ENCODE assay signal across 39 cellular contexts in genomic region chr6:23927935-23928334, GRCh38.
"Had no signal": no experiment of that assay in that cellular context is flagged by ENCODE, and none has a peak within 500 bp of the region (broad histone marks: within the 10 kb centered on the region; RNA-seq: fewer than 3 reads in every experiment).

No MANE protein-coding gene starts in this region.

- H3K4me3 ChIP-seq: adrenal gland, body of pancreas, breast epithelium, cardiac muscle cell had no signal

- H3K36me3 ChIP-seq: adrenal gland, brain microvascular endothelial cell, breast epithelium, cardiac muscle cell had no signal

- H3K27me3 ChIP-seq: adrenal gland, body of pancreas, brain microvascular endothelial cell, breast epithelium had no signal

- H3K4me1 Mint-ChIP-seq: activated B cell treated with CpG ODN at 0.5 μM for 24 hours; activated CD4-positive, alpha-beta T cell treated with anti-CD3 and anti-CD28 coated beads, Interleukin-2, amount 10 ng/mL, durations not matched to agents 7 days and 5 days; activated naive CD8-positive, alpha-beta T cell treated with anti-CD3 and anti-CD28 coated beads for 36 hours; activated T-helper 17 cell treated with anti-CD3 and anti-CD28 coated beads, Interleukin-2, amount 50 U/mL, for 72 hours; central memory CD8-positive, alpha-beta T cell had no signal

- ATAC-seq: activated CD8-positive, alpha-beta T cell treated with anti-CD3 and anti-CD28 coated beads for 36 hours; activated T-cell treated with anti-CD3 and anti-CD28 coated beads, Interleukin-2, amount 50 U/mL, for 4 hours; activated T-cell treated with anti-CD3 and anti-CD28 coated beads, Interleukin-2, amount 50 U/mL, for 72 hours; activated T-helper 17 cell treated with anti-CD3 and anti-CD28 coated beads, Interleukin-2, amount 50 U/mL, for 72 hours; body of pancreas had no signal

- H3K9me3 Mint-ChIP-seq: activated CD4-positive, alpha-beta T cell treated with anti-CD3 and anti-CD28 coated beads, Interleukin-2, amount 10 ng/mL, durations not matched to agents 7 days and 5 days; activated naive CD8-positive, alpha-beta T cell treated with anti-CD3 and anti-CD28 coated beads for 36 hours; activated T-cell treated with anti-CD3 and anti-CD28 coated beads, Interleukin-2, amount 50 U/mL, for 4 hours; activated T-helper 17 cell treated with anti-CD3 and anti-CD28 coated beads, Interleukin-2, amount 50 U/mL, for 72 hours; T-helper 1 cell treated with Interleukin-12 subunit alpha and Interleukin-12 subunit beta and Interleukin-4 antibody, amounts not matched to agents 30 μg/mL and 1 μg/mL, for 36 hours had no signal

- DNase-seq: activated B cell treated with CpG ODN at 0.5 μM for 24 hours; activated CD4-positive, alpha-beta memory T cell treated with anti-CD3 and anti-CD28 coated beads for 36 hours; activated CD4-positive, alpha-beta T cell treated with anti-CD3 and anti-CD28 coated beads for 48 hours; activated CD4-positive, alpha-beta T cell treated with anti-CD3 and anti-CD28 coated beads, Interleukin-2, amount 10 ng/mL, durations not matched to agents 7 days and 5 days; activated CD4-positive, alpha-beta T cell treated with anti-CD3 and anti-CD28 coated beads, Interleukin-2, amount 50 U/mL, for 4 hours; activated CD4-positive, CD25-positive, alpha-beta regulatory T cell treated with anti-CD3 and anti-CD28 coated beads, Interleukin-2, amount 50 U/mL, for 72 hours; activated CD8-positive, alpha-beta memory T cell treated with anti-CD3 and anti-CD28 coated beads, Interleukin-2, amount 50 U/mL, for 4 hours; activated CD8-positive, alpha-beta T cell treated with anti-CD3 and anti-CD28 coated beads for 36 hours; activated effector memory CD4-positive, alpha-beta T cell treated with anti-CD3 and anti-CD28 coated beads, Interleukin-2, amount 50 U/mL, for 16 hours; activated gamma-delta T cell treated with Interleukin-2 at 50 U/mL for 16 hours; activated naive CD4-positive, alpha-beta T cell; activated naive CD4-positive, alpha-beta T cell treated with anti-CD3 and anti-CD28 coated beads for 36 hours; activated naive CD4-positive, alpha-beta T cell treated with anti-CD3 and anti-CD28 coated beads, Interleukin-2, amount 50 U/mL, for 16 hours; activated naive CD8-positive, alpha-beta T cell treated with anti-CD3 and anti-CD28 coated beads for 36 hours; activated T-cell treated with anti-CD3 and anti-CD28 coated beads for 4 hours; activated T-cell treated with anti-CD3 and anti-CD28 coated beads, Interleukin-2, amount 50 U/mL, for 1 hour; activated T-cell treated with anti-CD3 and anti-CD28 coated beads, Interleukin-2, amount 50 U/mL, for 4 hours; activated T-cell treated with anti-CD3 and anti-CD28 coated beads, Interleukin-2, amount 50 U/mL, for 72 hours; adrenal gland; amniotic stem cell; aorta; body of pancreas; brain microvascular endothelial cell; caudate nucleus; cerebellar nuclear complex; T-helper 1 cell; T-helper 2 cell; T-helper 9 cell had no signal

- H3K36me3 Mint-ChIP-seq: activated CD4-positive, alpha-beta memory T cell treated with anti-CD3 and anti-CD28 coated beads for 36 hours; activated naive CD4-positive, alpha-beta T cell treated with anti-CD3 and anti-CD28 coated beads, Interleukin-2, amount 50 U/mL, for 72 hours; activated naive CD8-positive, alpha-beta T cell treated with anti-CD3 and anti-CD28 coated beads for 36 hours had no signal

- H3K4me1 ChIP-seq: adrenal gland, body of pancreas, breast epithelium had no signal

- H3K27me3 Mint-ChIP-seq: activated B cell treated with CpG ODN at 0.5 μM for 24 hours; activated CD4-positive, alpha-beta memory T cell treated with anti-CD3 and anti-CD28 coated beads for 36 hours; activated CD4-positive, alpha-beta T cell treated with anti-CD3 and anti-CD28 coated beads, Interleukin-2, amount 10 ng/mL, durations not matched to agents 7 days and 5 days; activated CD8-positive, alpha-beta T cell treated with anti-CD3 and anti-CD28 coated beads for 36 hours; activated naive CD8-positive, alpha-beta T cell treated with anti-CD3 and anti-CD28 coated beads for 36 hours; activated T-helper 17 cell treated with anti-CD3 and anti-CD28 coated beads, Interleukin-2, amount 50 U/mL, for 72 hours; central memory CD8-positive, alpha-beta T cell had no signal

- H3K27ac ChIP-seq: adrenal gland, body of pancreas, brain microvascular endothelial cell, breast epithelium, cardiac muscle cell, VCaP had no signal

- H3K4me3 Mint-ChIP-seq: activated B cell treated with CpG ODN at 0.5 μM for 24 hours; activated CD4-positive, alpha-beta memory T cell treated with anti-CD3 and anti-CD28 coated beads for 36 hours; activated CD4-positive, alpha-beta T cell treated with anti-CD3 and anti-CD28 coated beads, Interleukin-2, amount 10 ng/mL, durations not matched to agents 7 days and 5 days; activated CD8-positive, alpha-beta T cell treated with anti-CD3 and anti-CD28 coated beads for 36 hours; activated naive CD4-positive, alpha-beta T cell treated with anti-CD3 and anti-CD28 coated beads for 36 hours; activated naive CD8-positive, alpha-beta T cell treated with anti-CD3 and anti-CD28 coated beads for 36 hours; activated T-cell treated with anti-CD3 and anti-CD28 coated beads, Interleukin-2, amount 50 U/mL, for 4 hours; activated T-cell treated with anti-CD3 and anti-CD28 coated beads, Interleukin-2, amount 50 U/mL, for 72 hours; activated T-helper 1 cell treated with anti-CD3 and anti-CD28 coated beads, Interleukin-12 subunit alpha, Interleukin-12 subunit beta, Interleukin-2, Interleukin-4 antibody, amounts not matched to agents 30 ng/mL and 10 ng/mL and 1 ng/mL, durations not matched to agents 14 hours and 24 hours and 36 hours; activated T-helper 17 cell treated with anti-CD3 and anti-CD28 coated beads, Interleukin-2, amount 50 U/mL, for 72 hours; central memory CD8-positive, alpha-beta T cell; T-helper 1 cell treated with Interleukin-12 subunit alpha and Interleukin-12 subunit beta and Interleukin-4 antibody, amounts not matched to agents 30 μg/mL and 1 μg/mL, for 36 hours; T-helper 2 cell treated with Interferon-gamma antibody and Interleukin-4, amounts not matched to agents 5 μg/mL and 100 μg/mL, for 36 hours had no signal

- H3K27ac Mint-ChIP-seq: activated B cell treated with CpG ODN at 0.5 μM for 24 hours; activated CD4-positive, alpha-beta memory T cell treated with anti-CD3 and anti-CD28 coated beads for 36 hours; activated CD4-positive, alpha-beta T cell treated with anti-CD3 and anti-CD28 coated beads, Interleukin-2, amount 10 ng/mL, durations not matched to agents 7 days and 5 days; activated CD8-positive, alpha-beta T cell treated with anti-CD3 and anti-CD28 coated beads for 36 hours; activated naive CD4-positive, alpha-beta T cell treated with anti-CD3 and anti-CD28 coated beads for 36 hours; activated naive CD4-positive, alpha-beta T cell treated with anti-CD3 and anti-CD28 coated beads, Interleukin-2, amount 50 U/mL, for 72 hours; activated naive CD8-positive, alpha-beta T cell treated with anti-CD3 and anti-CD28 coated beads for 36 hours; activated T-cell treated with anti-CD3 and anti-CD28 coated beads, Interleukin-2, amount 50 U/mL, for 72 hours; activated T-helper 1 cell treated with anti-CD3 and anti-CD28 coated beads, Interleukin-12 subunit alpha, Interleukin-12 subunit beta, Interleukin-2, Interleukin-4 antibody, amounts not matched to agents 30 ng/mL and 10 ng/mL and 1 ng/mL, durations not matched to agents 14 hours and 24 hours and 36 hours; activated T-helper 17 cell treated with anti-CD3 and anti-CD28 coated beads, Interleukin-2, amount 50 U/mL, for 72 hours; T-helper 1 cell treated with Interleukin-12 subunit alpha and Interleukin-12 subunit beta and Interleukin-4 antibody, amounts not matched to agents 30 μg/mL and 1 μg/mL, for 36 hours; T-helper 2 cell treated with Interferon-gamma antibody and Interleukin-4, amounts not matched to agents 5 μg/mL and 100 μg/mL, for 36 hours had no signal

- FAIRE-seq: astrocyte, TTC549 had no signal

- H3K9me3 ChIP-seq: adrenal gland, body of pancreas, breast epithelium had no signal
